9 cellular contexts compared by ENCODE assay signal in the genomic region with DNA sequence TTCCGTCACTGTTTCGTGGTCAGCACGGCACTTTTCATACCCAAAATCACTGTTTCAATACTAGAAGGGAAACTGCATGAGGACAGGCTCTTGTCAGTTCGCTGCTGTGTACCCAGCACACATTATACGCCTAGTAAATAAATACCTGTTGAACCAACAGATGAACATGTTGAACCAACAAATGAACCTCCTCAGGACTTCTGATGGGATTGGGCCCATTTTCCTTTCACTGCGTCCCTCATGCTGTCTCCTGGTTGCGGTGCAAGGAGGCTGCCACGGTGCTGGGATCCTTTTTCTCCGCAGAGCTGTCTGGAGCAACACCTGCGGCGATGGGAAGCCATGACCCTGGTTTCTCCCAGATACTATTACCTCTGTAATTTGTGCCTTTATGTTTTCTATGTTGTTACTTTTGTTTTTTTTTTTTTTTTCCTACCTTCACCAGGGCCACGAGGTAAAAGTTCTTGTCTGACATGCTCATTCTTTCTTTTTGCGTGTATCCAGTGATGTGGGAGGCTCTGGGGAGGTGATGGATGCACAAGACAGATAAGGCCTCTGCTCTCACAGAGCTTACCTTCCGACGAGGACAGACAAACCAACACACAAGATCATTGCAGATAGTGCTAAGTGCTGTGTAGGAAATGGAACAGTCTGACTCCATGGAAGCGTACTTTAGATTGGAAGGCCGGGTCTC. TPM values are rescaled to one million over a fixed set of nuclear protein-coding genes. Genes with fewer than 3 reads are reported as not detected.
A peak's percentile ranks its signal among the peaks of the same experiment; 100 is the strongest.
DNase-seq lines count a peak whose midpoint lies in the region; ATAC-seq and TF ChIP-seq lines count a peak whose summit lies in the region.
"Had no signal": no experiment of that assay in that cellular context is flagged by ENCODE, and none has a peak within 500 bp of the region (broad histone marks: within the 10 kb centered on the region; RNA-seq: fewer than 3 reads in every experiment).

No MANE protein-coding gene starts in this region.

- peaks cover 35% of the 10 kb centered on the region for H3K4me1 Mint-ChIP-seq in activated CD4-positive, alpha-beta T cell treated with anti-CD3 and anti-CD28 coated beads, Interleukin-2, amount 10 ng/mL, durations not matched to agents 24 days and 14 days
- H3K4me1 Mint-ChIP-seq in activated naive CD8-positive, alpha-beta T cell treated with anti-CD3 and anti-CD28 coated beads, Interleukin-2, amount 10 ng/mL, durations not matched to agents 7 days and 5 days = peaks cover 32% of the 10 kb centered on the region

- ATAC-seq in activated naive CD8-positive, alpha-beta T cell treated with anti-CD3 and anti-CD28 coated beads, Interleukin-2, amount 10 ng/mL, durations not matched to agents 7 days and 5 days (ENCODE audit: low read depth) = no peak

- H3K27me3 Mint-ChIP-seq in activated CD4-positive, alpha-beta T cell treated with anti-CD3 and anti-CD28 coated beads, Interleukin-2, amount 10 ng/mL, durations not matched to agents 24 days and 14 days = peaks cover 7% of the 10 kb centered on the region
- no peaks in the 10 kb centered on the region for H3K27me3 Mint-ChIP-seq in activated naive CD8-positive, alpha-beta T cell treated with anti-CD3 and anti-CD28 coated beads, Interleukin-2, amount 10 ng/mL, durations not matched to agents 7 days and 5 days

- no peak for TF ChIP-seq CTCF in testis (IDR thresholded peaks at IDR 0.05)

- peak overlapping the region; percentile 93 for H3K27ac Mint-ChIP-seq in activated CD4-positive, alpha-beta T cell treated with anti-CD3 and anti-CD28 coated beads, Interleukin-2, amount 10 ng/mL, durations not matched to agents 24 days and 14 days
- H3K27ac Mint-ChIP-seq in activated naive CD8-positive, alpha-beta T cell treated with anti-CD3 and anti-CD28 coated beads, Interleukin-2, amount 10 ng/mL, durations not matched to agents 7 days and 5 days = peak overlapping the region; percentile 90

- H3K9me3 Mint-ChIP-seq in activated CD4-positive, alpha-beta T cell treated with anti-CD3 and anti-CD28 coated beads, Interleukin-2, amount 10 ng/mL, durations not matched to agents 24 days and 14 days = no peaks in the 10 kb centered on the region
- H3K9me3 Mint-ChIP-seq in activated naive CD8-positive, alpha-beta T cell treated with anti-CD3 and anti-CD28 coated beads, Interleukin-2, amount 10 ng/mL, durations not matched to agents 7 days and 5 days = no peaks in the 10 kb centered on the region

- no peaks in the 10 kb centered on the region for H3K9me3 ChIP-seq in testis

- peak overlapping the region; percentile 94 to 96 for H3K4me3 ChIP-seq in testis

- H3K27ac ChIP-seq in layer of hippocampus (ENCODE audit: low read depth, low read length) (peak overlapping the region; percentile 90), testis (peak overlapping the region; percentile 92 to 93)

- no peak for TF ChIP-seq POLR2A in testis (IDR thresholded peaks at IDR 0.05)

- H3K4me3 Mint-ChIP-seq in activated CD4-positive, alpha-beta T cell treated with anti-CD3 and anti-CD28 coated beads, Interleukin-2, amount 10 ng/mL, durations not matched to agents 24 days and 14 days = peak overlapping the region; percentile 89
- peak overlapping the region; percentile 94 for H3K4me3 Mint-ChIP-seq in activated naive CD8-positive, alpha-beta T cell treated with anti-CD3 and anti-CD28 coated beads, Interleukin-2, amount 10 ng/mL, durations not matched to agents 7 days and 5 days

- no peaks in the 10 kb centered on the region for H3K36me3 ChIP-seq in testis (ENCODE audit: low read depth, missing control alignments)

- intact Hi-C loops in activated CD4-positive, alpha-beta T cell treated with anti-CD3 and anti-CD28 coated beads, Interleukin-2, amount 10 ng/mL, durations not matched to agents 24 days and 14 days (cut with micrococcal nuclease) = loop anchor here (1.0 to 5.0 kb wide), 5 partner anchors 19 to 998 kb away; partner anchors contain the start of genes RAB22A, RBM38 and STX16
- intact Hi-C loops in testis (cut with DNase I; ENCODE audit: low total_unique reads) = no loop called here

- H3K4me1 ChIP-seq in testis = peaks cover 11% of the 10 kb centered on the region

- DNase-seq in activated CD4-positive, alpha-beta T cell treated with anti-CD3 and anti-CD28 coated beads, Interleukin-2, amount 10 ng/mL, durations not matched to agents 24 days and 14 days = no peak
- no peak for DNase-seq in activated CD4-positive, alpha-beta T cell treated with anti-CD3 and anti-CD28 coated beads for 4 hours
- no peak for DNase-seq in activated naive CD8-positive, alpha-beta T cell treated with anti-CD3 and anti-CD28 coated beads, Interleukin-2, amount 10 ng/mL, durations not matched to agents 7 days and 5 days
- DNase-seq in testis (no peak), iPS-NIHi11 (ENCODE audit: low spot score) (no peak), GM03348 (ENCODE audit: low spot score) (no peak)
- no peak for DNase-seq in NK-92 treated with Interleukin-12 subunit alpha and Interleukin-12 subunit beta, amount 100 ng/mL, for 24 hours (lab: John Stamatoyannopoulos, UW)
- DNase-seq: AML-193 had no signal

- peaks cover 27% of the 10 kb centered on the region for H3K36me3 Mint-ChIP-seq in activated CD4-positive, alpha-beta T cell treated with anti-CD3 and anti-CD28 coated beads, Interleukin-2, amount 10 ng/mL, durations not matched to agents 24 days and 14 days (ENCODE audit: low read depth)
- peaks cover 32% of the 10 kb centered on the region for H3K36me3 Mint-ChIP-seq in activated naive CD8-positive, alpha-beta T cell treated with anti-CD3 and anti-CD28 coated beads, Interleukin-2, amount 10 ng/mL, durations not matched to agents 7 days and 5 days

- POLR2A ChIA-PET in activated naive CD8-positive, alpha-beta T cell treated with anti-CD3 and anti-CD28 coated beads, Interleukin-2, amount 10 ng/mL, durations not matched to agents 7 days and 5 days (lab: Charles Lee) = interaction anchor here (1.4 to 2.0 kb wide), 4 partner anchors 9 to 84 kb away, joined by 5 to 17 read pairs (median 8); partner anchors contain the start of gene RAB22A

- no peaks in the 10 kb centered on the region for H3K27me3 ChIP-seq in layer of hippocampus (ENCODE audit: control insufficient read depth, insufficient read depth, low read length)
- no peaks in the 10 kb centered on the region for H3K27me3 ChIP-seq in testis

- 50 to 61% methylated on average over 17 of the region's 17 CpGs for WGBS in testis, 2 donors

RNA-seq across cellular contexts. Expression of gene VAPB, which starts 1.1 kb away (rescaled TPM):
- total RNA-seq in activated CD4-positive, alpha-beta T cell treated with anti-CD3 and anti-CD28 coated beads, Interleukin-2, amount 10 ng/mL, durations not matched to agents 24 days and 14 days = 35.0 and 36.5 TPM in 2 replicates
- 10 to 100 TPM; 32.8 to 35.6 TPM for total RNA-seq in activated naive CD8-positive, alpha-beta T cell treated with anti-CD3 and anti-CD28 coated beads, Interleukin-2, amount 10 ng/mL, durations not matched to agents 7 days and 5 days
- total RNA-seq in testis = 10 to 100 TPM; 23.5 to 23.8 TPM
- polyA plus RNA-seq in testis (ENCODE audit: insufficient read depth, low read depth, low replicate concordance) = 31.4 TPM
